Comparison of ENCODE assay signal across 8 cellular contexts in the genomic region with DNA sequence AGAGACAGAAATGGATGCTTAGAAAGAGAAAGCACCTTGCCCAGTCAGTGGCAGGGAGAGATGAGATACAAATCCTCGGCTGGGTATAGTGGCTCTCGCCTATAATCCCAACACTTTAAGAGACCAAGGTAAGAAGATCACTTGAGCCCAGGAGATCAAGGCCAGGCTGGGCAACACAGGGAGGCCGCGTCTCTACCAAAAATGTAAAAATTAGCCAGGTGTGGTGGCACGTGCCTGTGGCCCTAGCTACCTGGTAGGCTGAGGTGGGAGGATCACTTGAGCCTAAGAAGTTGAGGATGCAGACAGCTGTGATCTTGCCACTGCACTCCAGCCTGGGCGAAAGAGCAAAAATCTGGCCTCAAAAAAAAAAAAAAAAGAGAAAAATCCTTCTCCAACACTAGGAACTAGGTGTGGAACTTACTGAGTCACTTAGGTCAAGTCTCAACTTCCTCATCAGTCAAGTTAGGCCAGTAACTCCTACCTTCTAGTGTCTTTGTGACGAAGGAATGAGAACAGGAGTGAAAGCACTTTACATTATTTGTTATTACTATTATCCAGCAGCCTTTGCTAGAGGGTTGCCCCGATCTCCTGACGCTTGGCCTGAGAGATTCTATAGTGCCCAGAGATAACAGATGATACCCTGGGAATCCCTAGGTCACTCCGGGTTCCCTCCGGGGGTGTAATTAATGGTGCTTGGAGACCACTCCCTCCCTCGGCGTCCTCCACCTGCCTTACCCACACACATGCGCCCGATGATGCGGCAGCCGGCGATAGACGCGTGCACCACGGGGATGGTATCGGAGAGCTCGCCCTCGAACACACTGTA. TPM values are rescaled to one million over a fixed set of nuclear protein-coding genes. Genes with fewer than 3 reads are reported as not detected.
A peak's percentile ranks its signal among the peaks of the same experiment; 100 is the strongest.
DNase-seq lines count a peak whose midpoint lies in the region; TF ChIP-seq lines count a peak whose summit lies in the region.

No MANE protein-coding gene starts in this region.

- H3K4me1 ChIP-seq in thymus (ENCODE audit: control insufficient read depth, insufficient read depth, low read length) = peaks cover 10% of the 10 kb centered on the region

- H3K9me3 ChIP-seq in thymus (ENCODE audit: control insufficient read depth) = no peaks in the 10 kb centered on the region

- peaks cover 22% of the 10 kb centered on the region for H3K36me3 ChIP-seq in thymus (ENCODE audit: control insufficient read depth, insufficient read depth)

- peak overlapping the region; percentile 89 for H3K4me3 Mint-ChIP-seq in activated naive CD8-positive, alpha-beta T cell treated with anti-CD3 and anti-CD28 coated beads for 36 hours

- H3K27ac ChIP-seq in HL-60 (replicated peaks) (peak overlapping the region; percentile 82), thymus (ENCODE audit: low read depth) (no peak overlapping the region)

- peak; percentile 41 for DNase-seq in ELR (ENCODE audit: low read depth)
- DNase-seq in HL-60 (ENCODE audit: low read depth in 1 of 2, low spot score in 1 of 2) = peak; percentile 28 to 40
- no peak for DNase-seq in activated naive CD8-positive, alpha-beta T cell treated with anti-CD3 and anti-CD28 coated beads for 36 hours
- DNase-seq in kidney tubule cell (ENCODE audit: low spot score) = peak; percentile 63
- no peak for DNase-seq in kidney glomerular epithelial cell (lab: John Stamatoyannopoulos, UW)
- no peak for DNase-seq in NCI-H524 (lab: John Stamatoyannopoulos, UW)
- no peak for DNase-seq in NCI-H345 (lab: John Stamatoyannopoulos, UW)

- H3K9me3 Mint-ChIP-seq in activated naive CD8-positive, alpha-beta T cell treated with anti-CD3 and anti-CD28 coated beads for 36 hours = no peaks in the 10 kb centered on the region

- peaks cover 34% of the 10 kb centered on the region for H3K36me3 Mint-ChIP-seq in activated naive CD8-positive, alpha-beta T cell treated with anti-CD3 and anti-CD28 coated beads for 36 hours

- peak overlapping the region; percentile 94 for H3K4me3 ChIP-seq in HL-60 (replicated peaks; ENCODE audit: insufficient read depth, low read length)
- peak overlapping the region; percentile 92 for H3K4me3 ChIP-seq in thymus (ENCODE audit: low read length)

- H3K27me3 ChIP-seq in HL-60 (ENCODE audit: insufficient read depth, poor library complexity, severe bottlenecking) = no peaks in the 10 kb centered on the region
- no peaks in the 10 kb centered on the region for H3K27me3 ChIP-seq in thymus (ENCODE audit: control insufficient read depth, insufficient read depth)

- no peaks in the 10 kb centered on the region for H3K27me3 Mint-ChIP-seq in activated naive CD8-positive, alpha-beta T cell treated with anti-CD3 and anti-CD28 coated beads for 36 hours

- peak overlapping the region; percentile 95 for H3K27ac Mint-ChIP-seq in activated naive CD8-positive, alpha-beta T cell treated with anti-CD3 and anti-CD28 coated beads for 36 hours

- no peak for TF ChIP-seq CTCF in HL-60 (IDR thresholded peaks at IDR 0.05; ENCODE audit: insufficient read depth, low read length)

- 25% methylated on average over 24 of the region's 24 CpGs for WGBS in thymus

- peaks cover 24% of the 10 kb centered on the region for H3K4me1 Mint-ChIP-seq in activated naive CD8-positive, alpha-beta T cell treated with anti-CD3 and anti-CD28 coated beads for 36 hours

RNA-seq across cellular contexts. Expression of a gene that starts 0.9 kb away (rescaled TPM):
- total RNA-seq in activated naive CD8-positive, alpha-beta T cell treated with anti-CD3 and anti-CD28 coated beads for 36 hours = 100 to 1,000 TPM; 172 to 179 TPM
- polyA plus RNA-seq in thymus = 88.6 TPM

RNA-seq across cellular contexts. Expression of a gene that starts 5.7 kb away (rescaled TPM):
- total RNA-seq in activated naive CD8-positive, alpha-beta T cell treated with anti-CD3 and anti-CD28 coated beads for 36 hours = 10 to 100 TPM; 27.2 to 27.4 TPM
- 32.0 TPM for polyA plus RNA-seq in thymus

RNA-seq across cellular contexts. Expression of a gene that starts 8.6 kb away (rescaled TPM):
- not detected for total RNA-seq in activated naive CD8-positive, alpha-beta T cell treated with anti-CD3 and anti-CD28 coated beads for 36 hours
- polyA plus RNA-seq in thymus = 0.14 TPM

RNA-seq across cellular contexts. Expression of a gene that starts 57.2 kb away (rescaled TPM):
- total RNA-seq in activated naive CD8-positive, alpha-beta T cell treated with anti-CD3 and anti-CD28 coated beads for 36 hours = not detected
- 0.11 TPM for polyA plus RNA-seq in thymus

Comparison
In these comparisons a context has a peak if more than half of its experiments do, and no peak if none do; other contexts are left out.
1. DNase-seq: peak in ELR (single experiment), HL-60 (2 of 2) and kidney tubule cell (single experiment); none in activated naive CD8-positive, alpha-beta T cell treated with anti-CD3 and anti-CD28 coated beads for 36 hours (single experiment), kidney glomerular epithelial cell (single experiment), NCI-H524 (0 of 2) and NCI-H345 (single experiment).